ENCODE assay signal across 9 cellular contexts in genomic region chr4:185535818-185536729, GRCh38. TPM values are rescaled to one million over a fixed set of nuclear protein-coding genes. Genes with fewer than 3 reads are reported as not detected.
DNase-seq lines count a peak whose midpoint lies in the region; TF ChIP-seq lines count a peak whose summit lies in the region.
"Had no signal": no experiment of that assay in that cellular context is flagged by ENCODE, and none has a peak within 500 bp of the region (broad histone marks: within the 10 kb centered on the region; RNA-seq: fewer than 3 reads in every experiment).

No MANE protein-coding gene starts in this region.

- no TSS peak for BruUV-seq in Calu3 (replicated peaks; lab: Mats Ljungman, UMichigan)

- no peak overlapping the region for H2BK5ac ChIP-seq in trophoblast cell (ENCODE audit: low read depth, low read length, poor library complexity)

- H3K36me3 Mint-ChIP-seq in Calu3 (ENCODE audit: insufficient read depth, unreplicated experiment) (peaks cover 6% of the 10 kb centered on the region), glutamatergic neuron (ENCODE audit: unreplicated experiment) (no peaks in the 10 kb centered on the region)

- no peaks in the 10 kb centered on the region for H3K4me1 ChIP-seq in trophoblast cell (ENCODE audit: control insufficient read depth in 1 of 2, insufficient read depth in 2 of 2, low read length in 2 of 2)

- H3K27ac Mint-ChIP-seq in Calu3 (ENCODE audit: unreplicated experiment) (no peak overlapping the region), glutamatergic neuron (ENCODE audit: unreplicated experiment) (peak overlapping the region; percentile 87)

- CTCF ChIA-PET in Calu3 (lab: Charles Lee), result interaction anchor here (0.6 kb wide), 1 partner anchor 13 kb away, joined by 6 read pairs; no protein-coding TSS in a partner anchor

- no peak overlapping the region for H4K12ac ChIP-seq in trophoblast cell (ENCODE audit: low read depth, low read length)

- no peak overlapping the region for H3K4ac ChIP-seq in trophoblast cell (ENCODE audit: low read depth, low read length)

- H3K27ac ChIP-seq in trophoblast cell (ENCODE audit: low read depth, low read length), result no peak overlapping the region

- H3K9me3 ChIP-seq in trophoblast cell (ENCODE audit: insufficient read depth, low read depth, low read length), result peaks cover 2% of the 10 kb centered on the region

- peaks cover 15% of the 10 kb centered on the region for H3K27me3 Mint-ChIP-seq in Calu3 (ENCODE audit: unreplicated experiment)
- H3K27me3 Mint-ChIP-seq in glutamatergic neuron (ENCODE audit: unreplicated experiment), result peaks cover 16% of the 10 kb centered on the region

- TF ChIP-seq CTCF in Calu3 (IDR thresholded peaks at IDR 0.05; ENCODE audit: unreplicated experiment), result no peak
- TF ChIP-seq CTCF in glutamatergic neuron (IDR thresholded peaks at IDR 0.05; ENCODE audit: partially characterized antibody, unreplicated experiment), result no peak

- H3K79me2 ChIP-seq in trophoblast cell (ENCODE audit: control insufficient read depth, insufficient read depth, low read length, poor library complexity), result no peaks in the 10 kb centered on the region

- intact Hi-C loops in Calu3 (cut with micrococcal nuclease; ENCODE audit: unreplicated experiment), result no loop called here

- H3K4me3 ChIP-seq in trophoblast cell (ENCODE audit: low read depth, low read length), result peak overlapping the region; percentile 56

- no peak overlapping the region for H3K9ac ChIP-seq in trophoblast cell (ENCODE audit: low read length)

- no peak overlapping the region for H2AK5ac ChIP-seq in trophoblast cell (ENCODE audit: low read length)

- no peak overlapping the region for H2BK120ac ChIP-seq in trophoblast cell (ENCODE audit: insufficient read depth, low read length, poor library complexity)

- no peak overlapping the region for H3K18ac ChIP-seq in trophoblast cell (ENCODE audit: low read length)

- no peak overlapping the region for H3K23ac ChIP-seq in trophoblast cell (ENCODE audit: low read length)

- no peak overlapping the region for H4K8ac ChIP-seq in trophoblast cell (ENCODE audit: low read depth, low read length)

- no peaks in the 10 kb centered on the region for H3K79me1 ChIP-seq in trophoblast cell (ENCODE audit: low read length)

- H3K4me2 ChIP-seq in trophoblast cell (ENCODE audit: low read length), result peak overlapping the region; percentile 93

- no peak overlapping the region for H2AFZ ChIP-seq in trophoblast cell (ENCODE audit: insufficient read depth, low read length, poor library complexity)

- H3K4me3 Mint-ChIP-seq in Calu3 (ENCODE audit: low read depth, unreplicated experiment), result peak overlapping the region; percentile 65
- H3K4me3 Mint-ChIP-seq in glutamatergic neuron (ENCODE audit: unreplicated experiment), result peak overlapping the region; percentile 85
- H3K4me3 Mint-ChIP-seq: activated T-cell treated with anti-CD3 and anti-CD28 coated beads, Interleukin-2, amount 50 U/mL, for 4 hours had no signal

- H3K9me3 Mint-ChIP-seq in Calu3 (ENCODE audit: low read depth, unreplicated experiment) (no peaks in the 10 kb centered on the region), glutamatergic neuron (ENCODE audit: unreplicated experiment) (peaks cover 16% of the 10 kb centered on the region)
- H3K9me3 Mint-ChIP-seq: activated T-cell treated with anti-CD3 and anti-CD28 coated beads, Interleukin-2, amount 50 U/mL, for 4 hours had no signal

- H3K36me3 ChIP-seq in trophoblast cell (ENCODE audit: control insufficient read depth in 1 of 2, insufficient read depth in 2 of 2, low read length in 2 of 2), result no peaks in the 10 kb centered on the region

- WGBS in trophoblast cell (ENCODE audit: extremely low coverage, insufficient coverage, insufficient read length), result no CpG with 5 or more reads among the region's 17 CpGs

- no peaks in the 10 kb centered on the region for H3K4me1 Mint-ChIP-seq in Calu3 (ENCODE audit: low read depth, unreplicated experiment)
- peaks cover 25% of the 10 kb centered on the region for H3K4me1 Mint-ChIP-seq in glutamatergic neuron (ENCODE audit: low read depth, unreplicated experiment)

- H4K91ac ChIP-seq in trophoblast cell (ENCODE audit: low read depth, low read length), result no peak overlapping the region

- peaks cover 9% of the 10 kb centered on the region for H3K27me3 ChIP-seq in trophoblast cell (ENCODE audit: insufficient read depth, low read length)

- H3K14ac ChIP-seq in trophoblast cell (ENCODE audit: low read length), result no peak overlapping the region

- DNase-seq in Calu3, result no peak
- peak; percentile 22 for DNase-seq in SK-N-DZ (ENCODE audit: low spot score)
- peak; percentile 28 for DNase-seq in glutamatergic neuron
- peak in 1 of 2 donors; percentile 8 for DNase-seq in trophoblast cell
- no peak for DNase-seq in activated effector memory CD4-positive, alpha-beta T cell treated with anti-CD3 and anti-CD28 coated beads, Interleukin-2, amount 50 U/mL, for 16 hours
- DNase-seq in T1000 (lab: John Stamatoyannopoulos, UW), result no peak
- no peak for DNase-seq in AG08395 (ENCODE audit: low spot score)
- no peak for DNase-seq in stimulated activated CD4-positive, alpha-beta T cell treated with anti-CD3 and anti-CD28 coated beads, Interleukin-4, amount 100 ng/mL, for 4 hours
- DNase-seq: activated T-cell treated with anti-CD3 and anti-CD28 coated beads, Interleukin-2, amount 50 U/mL, for 4 hours had no signal

- no peak overlapping the region for H2BK12ac ChIP-seq in trophoblast cell (ENCODE audit: low read length)

RNA-seq across cellular contexts. Expression of gene PDLIM3, which starts 0.8 kb away (rescaled TPM):
- total RNA-seq in Calu3 (2022) (0.50 and 0.51 TPM in 2 replicates), glutamatergic neuron (ENCODE audit: unreplicated experiment) (262 TPM)
- polyA plus RNA-seq in SK-N-DZ (2014; cell fraction: cytosol; rRNA removed), result 92.0 and 95.3 TPM in 2 replicates
- 108 and 110 TPM in 2 replicates for polyA plus RNA-seq in SK-N-DZ (2014; cell fraction: nucleus; rRNA removed)
- 19.2 and 19.5 TPM in 2 replicates for polyA plus RNA-seq in trophoblast cell (2013)
- total RNA-seq: activated T-cell treated with anti-CD3 and anti-CD28 coated beads, Interleukin-2, amount 50 U/mL, for 4 hours had no signal

Comparison
In these comparisons a context has a peak if more than half of its experiments do, and no peak if none do; other contexts are left out.
1. DNase-seq: peak in SK-N-DZ (single experiment) and glutamatergic neuron (single experiment); none in Calu3 (single experiment), activated effector memory CD4-positive, alpha-beta T cell treated with anti-CD3 and anti-CD28 coated beads, Interleukin-2, amount 50 U/mL, for 16 hours (single experiment), T1000 (single experiment), AG08395 (single experiment) and stimulated activated CD4-positive, alpha-beta T cell treated with anti-CD3 and anti-CD28 coated beads, Interleukin-4, amount 100 ng/mL, for 4 hours (0 of 2).
2. RNA of gene PDLIM3, which starts 0.8 kb away (total RNA-seq): 262 TPM in glutamatergic neuron (single experiment); 0.50 to 0.51 TPM in Calu3; every median in the first group is over 100 times any median in the second.